ENCODE assay signal across 8 cellular contexts in genomic region chr11:67277231-67277961, GRCh38. TPM values are rescaled to one million over a fixed set of nuclear protein-coding genes. Genes with fewer than 3 reads are reported as not detected.
DNase-seq lines count a peak whose midpoint lies in the region; ATAC-seq and TF ChIP-seq lines count a peak whose summit lies in the region.

No MANE protein-coding gene starts in this region.

- H3K27me3 Mint-ChIP-seq in CD8-positive, alpha-beta T cell (ENCODE audit: low read depth) = no peaks in the 10 kb centered on the region

- H3K9me2 ChIP-seq in PC-9 (ENCODE audit: insufficient read depth) = no peaks in the 10 kb centered on the region

- POLR2A ChIA-PET in CD8-positive, alpha-beta T cell (lab: Charles Lee) = interaction anchor here (0.6 to 15.2 kb wide), 19 partner anchors 4 to 227 kb away, joined by 3 to 426 read pairs (median 3); partner anchors contain the start of genes ANKRD13D, GRK2, POLD4 and SSH3
- POLR2A ChIA-PET in PC-9 (lab: Charles Lee; ENCODE audit: unreplicated experiment) = no interaction called here

- H3K4me1 ChIP-seq in CD8-positive, alpha-beta T cell (ENCODE audit: insufficient read depth, low read length) = peaks cover 100% of the 10 kb centered on the region
- no peaks in the 10 kb centered on the region for H3K4me1 ChIP-seq in PC-9 (replicated peaks; ENCODE audit: insufficient read depth)

- no peaks in the 10 kb centered on the region for H3K9me3 Mint-ChIP-seq in CD8-positive, alpha-beta T cell
- no peaks in the 10 kb centered on the region for H3K9me3 Mint-ChIP-seq in activated naive CD4-positive, alpha-beta T cell treated with anti-CD3 and anti-CD28 coated beads, Interleukin-2, amount 50 U/mL, for 72 hours

- peaks cover 48% of the 10 kb centered on the region for H3K79me2 ChIP-seq in PC-9 (ENCODE audit: low read depth)

- peak overlapping the region; percentile 83 for H3K9ac ChIP-seq in SK-N-MC (ENCODE audit: insufficient read length)

- no peaks in the 10 kb centered on the region for H3K9me3 ChIP-seq in CD8-positive, alpha-beta T cell (ENCODE audit: low read length)
- no peaks in the 10 kb centered on the region for H3K9me3 ChIP-seq in SK-N-MC (ENCODE audit: low read depth, low read length)
- no peaks in the 10 kb centered on the region for H3K9me3 ChIP-seq in PC-9 (ENCODE audit: insufficient read depth, low read depth)

- H3K27ac Mint-ChIP-seq in CD8-positive, alpha-beta T cell = peak overlapping the region; percentile 95
- peak overlapping the region; percentile 92 to 97 for H3K27ac Mint-ChIP-seq in activated naive CD4-positive, alpha-beta T cell treated with anti-CD3 and anti-CD28 coated beads, Interleukin-2, amount 50 U/mL, for 72 hours

- H3K27ac ChIP-seq in CD8-positive, alpha-beta T cell (ENCODE audit: low read depth, low read length) = peak overlapping the region; percentile 74
- H3K27ac ChIP-seq in SK-N-MC (peak overlapping the region; percentile 98), skin epidermis (peak overlapping the region; percentile 36 to 100 (median 93)), PC-9 (no peak overlapping the region)

- H3K4me3 Mint-ChIP-seq in CD8-positive, alpha-beta T cell = peak overlapping the region; percentile 79

- peak; percentile 92 for ATAC-seq in CD8-positive, alpha-beta T cell
- ATAC-seq in GM19468 (IDR thresholded peaks at IDR 0.05; ENCODE audit: extremely low read depth, unreplicated experiment) = peak; percentile 41
- peak; percentile 87 to 89 for ATAC-seq in activated naive CD4-positive, alpha-beta T cell treated with anti-CD3 and anti-CD28 coated beads, Interleukin-2, amount 50 U/mL, for 72 hours
- peak; percentile 86 to 88 for ATAC-seq in left cardiac atrium

- intact Hi-C loops in CD8-positive, alpha-beta T cell (cut with DNase I, micrococcal nuclease) = loop anchor here (1.0 to 5.0 kb wide), 5 partner anchors 9 to 230 kb away; partner anchors contain the start of genes CDK2AP2 (in 1 of the 2) and PITPNM1 (in 1 of the 2)
- intact Hi-C loops in left cardiac atrium (cut with DNase I) = no loop called here
- intact Hi-C loops in PC-9 (cut with micrococcal nuclease; ENCODE audit: unreplicated experiment) = no loop called here

- peaks cover 46% of the 10 kb centered on the region for H4K20me1 ChIP-seq in PC-9 (ENCODE audit: insufficient read depth)

- TF ChIP-seq CTCF in CD8-positive, alpha-beta T cell (IDR thresholded peaks at IDR 0.05) = no peak
- no peak for TF ChIP-seq CTCF in PC-9 (conservative IDR thresholded peaks at IDR 0.05)

- H2AFZ ChIP-seq in PC-9 = no peak overlapping the region

- H3F3A ChIP-seq in PC-9 (ENCODE audit: insufficient read depth, low read depth) = peaks cover 5% of the 10 kb centered on the region; the same call in 1 of the 2 replicates

- peaks cover 38% of the 10 kb centered on the region for H3K36me3 ChIP-seq in CD8-positive, alpha-beta T cell (ENCODE audit: insufficient read depth, low read length)
- H3K36me3 ChIP-seq in SK-N-MC (ENCODE audit: insufficient read depth, low read length) (peaks cover 40% of the 10 kb centered on the region), PC-9 (ENCODE audit: low read depth) (peaks cover 8% of the 10 kb centered on the region; the same call in 1 of the 2 replicates)

- peak; percentile 82 to 96 (median 92) for DNase-seq in CD8-positive, alpha-beta T cell
- peak; percentile 91 for DNase-seq in HT1080 (ENCODE audit: low read depth)
- peak; percentile 77 for DNase-seq in SK-N-MC (ENCODE audit: low read depth, low spot score)
- DNase-seq in activated naive CD4-positive, alpha-beta T cell treated with anti-CD3 and anti-CD28 coated beads, Interleukin-2, amount 50 U/mL, for 72 hours (ENCODE audit: low spot score in 2 of 2) = peak; percentile 82 to 89
- peak; percentile 94 for DNase-seq in left cardiac atrium
- no peak for DNase-seq in PC-9

- CTCF ChIA-PET in CD8-positive, alpha-beta T cell (lab: Charles Lee) = interaction anchor here (0.8 to 3.2 kb wide), 11 partner anchors 9 to 104 kb away, joined by 3 to 29 read pairs (median 4); partner anchors contain the start of gene ANKRD13D
- CTCF ChIA-PET in PC-9 (lab: Charles Lee) = interaction anchor here (0.6 kb wide), 1 partner anchor 443 kb away, joined by 3 read pairs; no protein-coding TSS in a partner anchor

- H3K4me1 Mint-ChIP-seq in CD8-positive, alpha-beta T cell (ENCODE audit: low read depth) = peaks cover 68% of the 10 kb centered on the region

- H3K4me2 ChIP-seq in PC-9 = no peak overlapping the region

- no peaks in the 10 kb centered on the region for H3K27me3 ChIP-seq in CD8-positive, alpha-beta T cell (ENCODE audit: insufficient read depth, low read length)
- no peaks in the 10 kb centered on the region for H3K27me3 ChIP-seq in PC-9 (ENCODE audit: insufficient read depth, low read depth)

- H3K36me3 Mint-ChIP-seq in CD8-positive, alpha-beta T cell = peaks cover 71% of the 10 kb centered on the region
- peaks cover 25 to 47% of the 10 kb centered on the region in 2 donors for H3K36me3 Mint-ChIP-seq in activated naive CD4-positive, alpha-beta T cell treated with anti-CD3 and anti-CD28 coated beads, Interleukin-2, amount 50 U/mL, for 72 hours

- H3K4me3 ChIP-seq in CD8-positive, alpha-beta T cell (ENCODE audit: low read depth, low read length) = peak overlapping the region; percentile 79
- H3K4me3 ChIP-seq in SK-N-MC (peak overlapping the region; percentile 76), skin epidermis (peak overlapping the region in 6 of 7 experiments; percentile 1 to 20 (median 16)), PC-9 (no peak overlapping the region)

- no TSS peak for BruUV-seq in PC-9 (replicated peaks; lab: Mats Ljungman, UMichigan)

RNA-seq across cellular contexts. Expression of gene GRK2, which starts 11.1 kb away (rescaled TPM):
- total RNA-seq in CD8-positive, alpha-beta T cell = 100 to 1,000 TPM; 356 to 371 TPM
- total RNA-seq in HT1080 (2014; rRNA removed; shearing (Covaris generic)) = 42.6 and 51.5 TPM in 2 replicates
- polyA plus RNA-seq in HT1080 (2015; cell fraction: cytosol; rRNA removed) = 47.7 and 55.9 TPM in 2 replicates
- 65.4 and 67.2 TPM in 2 replicates for polyA plus RNA-seq in HT1080 (2015; cell fraction: nucleus; rRNA removed)
- total RNA-seq in activated naive CD4-positive, alpha-beta T cell treated with anti-CD3 and anti-CD28 coated beads, Interleukin-2, amount 50 U/mL, for 72 hours = 100 to 1,000 TPM; 289 to 376 TPM
- 10 to 100 TPM; 51.6 to 52.6 TPM for total RNA-seq in left cardiac atrium
- total RNA-seq in PC-9 (2021) = 76.7 and 102 TPM in 2 replicates

RNA-seq across cellular contexts. Expression of gene ANKRD13D, which starts 11.7 kb away (rescaled TPM):
- total RNA-seq in CD8-positive, alpha-beta T cell = 100 to 1,000 TPM; 152 TPM
- 26.5 and 27.6 TPM in 2 replicates for total RNA-seq in HT1080 (2014; rRNA removed; shearing (Covaris generic))
- polyA plus RNA-seq in HT1080 (2015; cell fraction: cytosol; rRNA removed) = 16.5 and 19.1 TPM in 2 replicates
- 62.5 and 64.1 TPM in 2 replicates for polyA plus RNA-seq in HT1080 (2015; cell fraction: nucleus; rRNA removed)
- total RNA-seq in activated naive CD4-positive, alpha-beta T cell treated with anti-CD3 and anti-CD28 coated beads, Interleukin-2, amount 50 U/mL, for 72 hours = 100 to 1,000 TPM in 1 of 2 donors, 10 to 100 TPM in 1; 76.0 to 213 TPM
- total RNA-seq in left cardiac atrium = 10 to 100 TPM; 22.1 to 22.6 TPM
- total RNA-seq in PC-9 (2021) = 79.6 and 93.2 TPM in 2 replicates

RNA-seq across cellular contexts. Expression of gene SSH3, which starts 25.9 kb away (rescaled TPM):
- total RNA-seq in CD8-positive, alpha-beta T cell = 1 to 10 TPM; 5.9 to 9.9 TPM
- total RNA-seq in HT1080 (2014; rRNA removed; shearing (Covaris generic)) = 2.2 and 2.9 TPM in 2 replicates
- polyA plus RNA-seq in HT1080 (2015; cell fraction: cytosol; rRNA removed) = 10.4 and 11.7 TPM in 2 replicates
- 40.8 and 46.7 TPM in 2 replicates for polyA plus RNA-seq in HT1080 (2015; cell fraction: nucleus; rRNA removed)
- 10 to 100 TPM; 11.6 to 16.5 TPM for total RNA-seq in activated naive CD4-positive, alpha-beta T cell treated with anti-CD3 and anti-CD28 coated beads, Interleukin-2, amount 50 U/mL, for 72 hours
- 10 to 100 TPM; 18.1 to 22.2 TPM for total RNA-seq in left cardiac atrium
- 97.8 and 124 TPM in 2 replicates for total RNA-seq in PC-9 (2021)

Comparison
In these comparisons a context has a peak if more than half of its experiments do, and no peak if none do; other contexts are left out.
1. ATAC-seq: peak in every context shown above with its lines; median percentile 92 in CD8-positive, alpha-beta T cell; 88 in activated naive CD4-positive, alpha-beta T cell treated with anti-CD3 and anti-CD28 coated beads, Interleukin-2, amount 50 U/mL, for 72 hours; 87 in left cardiac atrium; 41 in GM19468.
2. DNase-seq: peak in CD8-positive, alpha-beta T cell (7 of 7), HT1080 (single experiment), SK-N-MC (single experiment), activated naive CD4-positive, alpha-beta T cell treated with anti-CD3 and anti-CD28 coated beads, Interleukin-2, amount 50 U/mL, for 72 hours (2 of 2) and left cardiac atrium (single experiment); none in PC-9 (0 of 2).
3. intact Hi-C loops: an anchor here in CD8-positive, alpha-beta T cell (1.0 to 5.0 kb wide); none called in left cardiac atrium and PC-9.